Comparison of ENCODE assay signal across 1 cellular context in genomic region chr6:51055316-51055715, GRCh38.
TF ChIP-seq lines count a peak whose summit lies in the region.
"Not testable (repeated sequence)": the region's sequence is repeated elsewhere in the genome, so short reads cannot be mapped to it uniquely, and the experiment has no call there.

No MANE protein-coding gene starts in this region.

TF ChIP-seq in K562, 482 proteins besides CTCF, POLR2A, EP300 and RAD21 (continued from another document):
- TF ChIP-seq ZNF592 (IDR thresholded peaks at IDR 0.05) (peak; percentile 52), JUN (IDR thresholded peaks at IDR 0.05; ENCODE audit: borderline replicate concordance, low read depth, low read length) (peak; percentile 53; the same call in 1 of the 2 replicates), USF2 (CRISPR knock-in tag; IDR thresholded peaks at IDR 0.05) (peak; percentile 81), PKNOX1 (IDR thresholded peaks at IDR 0.05) (peak; percentile 31; the same call in 1 of the 2 replicates), CHAMP1 (IDR thresholded peaks at IDR 0.05) (0 out of 2 replicates have a peak, but pooled peaks have one; percentile 31), JUND (IDR thresholded peaks at IDR 0.05; ENCODE audit: borderline replicate concordance, low read depth, low read length) (peak; percentile 80), JUND (tag; IDR thresholded peaks at IDR 0.05; ENCODE audit: borderline replicate concordance, low read depth, low read length) (peak; percentile 73; the same call in 2 of the 3 replicates), USF1 (CRISPR knock-in tag; IDR thresholded peaks at IDR 0.05) (peak; percentile 75), JUNB (CRISPR knock-in tag; conservative IDR thresholded peaks at IDR 0.05) (peak; percentile 76)
- not testable (repeated sequence) for TF ChIP-seq JUN (CRISPR knock-in tag; IDR thresholded peaks at IDR 0.05; ENCODE audit: borderline replicate concordance)
